ENCODE assay signal across 8 cellular contexts in genomic region chr19:11881151-11881800, GRCh38. TPM values are rescaled to one million over a fixed set of nuclear protein-coding genes. Genes with fewer than 3 reads are reported as not detected.
A peak's percentile ranks its signal among the peaks of the same experiment; 100 is the strongest.
DNase-seq lines count a peak whose midpoint lies in the region; ATAC-seq, FAIRE-seq and TF ChIP-seq lines count a peak whose summit lies in the region.

No MANE protein-coding gene starts in this region.

- H3K9ac ChIP-seq in fibroblast of lung (ENCODE audit: insufficient read depth, low read length) (no peak overlapping the region), neural progenitor cell (no peak overlapping the region)

- TF ChIP-seq CTCF in fibroblast of lung (conservative IDR thresholded peaks at IDR 0.05 in 1 of 2, IDR thresholded peaks at IDR 0.05 in 1 of 2; ENCODE audit: low read depth in 1 of 2, low read length in 2 of 2): peak; percentile 74 to 83
- peak; percentile 85 for TF ChIP-seq CTCF in neural progenitor cell (IDR thresholded peaks at IDR 0.05)
- peak; percentile 59 to 66 for TF ChIP-seq CTCF in tibial artery (IDR thresholded peaks at IDR 0.05)

- H3K9me3 Mint-ChIP-seq in CD4-positive, CD25-positive, alpha-beta regulatory T cell: peaks cover 0 to 5% (median 0%) of the 10 kb centered on the region in 7 donors
- H3K9me3 Mint-ChIP-seq in activated T-cell treated with anti-CD3 and anti-CD28 coated beads, Interleukin-2, amount 50 U/mL, for 4 hours: peaks cover 2% of the 10 kb centered on the region
- peaks cover 35% of the 10 kb centered on the region for H3K9me3 Mint-ChIP-seq in neural progenitor cell

- H3K36me3 ChIP-seq in CD4-positive, CD25-positive, alpha-beta regulatory T cell (ENCODE audit: control insufficient read depth, insufficient read depth, low read length): no peaks in the 10 kb centered on the region
- H3K36me3 ChIP-seq in fibroblast of lung (ENCODE audit: control insufficient read depth, insufficient read depth, low read length): no peaks in the 10 kb centered on the region
- H3K36me3 ChIP-seq in neural progenitor cell: no peaks in the 10 kb centered on the region
- no peaks in the 10 kb centered on the region for H3K36me3 ChIP-seq in tibial artery

- no peaks in the 10 kb centered on the region for H3K27me3 ChIP-seq in CD4-positive, CD25-positive, alpha-beta regulatory T cell (ENCODE audit: control insufficient read depth, insufficient read depth, low read length)
- H3K27me3 ChIP-seq in fibroblast of lung (ENCODE audit: control insufficient read depth, insufficient read depth, low read length): no peaks in the 10 kb centered on the region
- H3K27me3 ChIP-seq in neural progenitor cell: peaks cover 8% of the 10 kb centered on the region
- no peaks in the 10 kb centered on the region for H3K27me3 ChIP-seq in tibial artery

- H3K79me2 ChIP-seq in fibroblast of lung (ENCODE audit: control insufficient read depth, insufficient read depth, low read length) (no peaks in the 10 kb centered on the region), neural progenitor cell (ENCODE audit: low read depth) (no peaks in the 10 kb centered on the region)

- intact Hi-C loops in tibial artery (cut with DNase I; ENCODE audit: low total_unique reads): loop anchor here (10.0 kb wide), 1 partner anchor 86 kb away; the partner anchor contains the start of gene ZNF491

- peak; percentile 47 to 62 for ATAC-seq in CD4-positive, CD25-positive, alpha-beta regulatory T cell (ENCODE audit: low read depth in 2 of 2)
- peak; percentile 63 to 65 for ATAC-seq in activated T-cell treated with anti-CD3 and anti-CD28 coated beads, Interleukin-2, amount 50 U/mL, for 4 hours
- ATAC-seq in GM19395 (IDR thresholded peaks at IDR 0.05; ENCODE audit: unreplicated experiment): no peak

- H3K9me3 ChIP-seq in CD4-positive, CD25-positive, alpha-beta regulatory T cell (ENCODE audit: control insufficient read depth in 2 of 2, low read length in 2 of 2): no peaks in the 10 kb centered on the region
- H3K9me3 ChIP-seq in fibroblast of lung (ENCODE audit: control insufficient read depth, insufficient read depth, low read depth, low read length) (no peaks in the 10 kb centered on the region), neural progenitor cell (ENCODE audit: low read depth) (no peaks in the 10 kb centered on the region), tibial artery (no peaks in the 10 kb centered on the region)

- H3K4me3 ChIP-seq in CD4-positive, CD25-positive, alpha-beta regulatory T cell (ENCODE audit: low read depth, low read length): no peak overlapping the region
- H3K4me3 ChIP-seq in fibroblast of lung (replicated peaks in 1 of 4; ENCODE audit: control extremely low read depth in 1 of 4, insufficient read depth in 1 of 4, low read depth in 3 of 4, low read length in 4 of 4) (no peak overlapping the region), neural progenitor cell (no peak overlapping the region), tibial artery (no peak overlapping the region)

- H3K27me3 Mint-ChIP-seq in CD4-positive, CD25-positive, alpha-beta regulatory T cell: peaks cover 4% of the 10 kb centered on the region
- no peaks in the 10 kb centered on the region for H3K27me3 Mint-ChIP-seq in activated T-cell treated with anti-CD3 and anti-CD28 coated beads, Interleukin-2, amount 50 U/mL, for 4 hours (ENCODE audit: low read depth)
- peaks cover 6% of the 10 kb centered on the region for H3K27me3 Mint-ChIP-seq in neural progenitor cell (ENCODE audit: insufficient read depth, low read depth)

- FAIRE-seq in HTR-8/SVneo (lab: Jason Lieb, UNC): no peak

- H3K4me3 Mint-ChIP-seq in CD4-positive, CD25-positive, alpha-beta regulatory T cell: no peak overlapping the region
- H3K4me3 Mint-ChIP-seq in activated T-cell treated with anti-CD3 and anti-CD28 coated beads, Interleukin-2, amount 50 U/mL, for 4 hours: no peak overlapping the region
- H3K4me3 Mint-ChIP-seq in neural progenitor cell: peak overlapping the region; percentile 40

- H3F3A ChIP-seq in neural progenitor cell (ENCODE audit: low read depth): no peaks in the 10 kb centered on the region

- no peaks in the 10 kb centered on the region for H3K36me3 Mint-ChIP-seq in CD4-positive, CD25-positive, alpha-beta regulatory T cell
- no peaks in the 10 kb centered on the region for H3K36me3 Mint-ChIP-seq in activated T-cell treated with anti-CD3 and anti-CD28 coated beads, Interleukin-2, amount 50 U/mL, for 4 hours (ENCODE audit: insufficient read depth)
- H3K36me3 Mint-ChIP-seq in neural progenitor cell: peaks cover 1% of the 10 kb centered on the region

- no peaks in the 10 kb centered on the region for H3K4me1 ChIP-seq in CD4-positive, CD25-positive, alpha-beta regulatory T cell (ENCODE audit: control insufficient read depth, insufficient read depth, low read length, poor library complexity, severe bottlenecking)
- no peaks in the 10 kb centered on the region for H3K4me1 ChIP-seq in fibroblast of lung (ENCODE audit: control insufficient read depth, extremely low read depth, insufficient read depth, low read length)
- no peaks in the 10 kb centered on the region for H3K4me1 ChIP-seq in neural progenitor cell
- H3K4me1 ChIP-seq in tibial artery: no peaks in the 10 kb centered on the region

- DNase-seq in CD4-positive, CD25-positive, alpha-beta regulatory T cell: peak; percentile 18 to 70 (median 55)
- peak; percentile 55 for DNase-seq in HTR-8/SVneo (ENCODE audit: insufficient read length, low spot score)
- peak; percentile 93 for DNase-seq in OCI-M2 (lab: John Stamatoyannopoulos, UW; ENCODE audit: unreplicated experiment)
- DNase-seq in activated T-cell treated with anti-CD3 and anti-CD28 coated beads, Interleukin-2, amount 50 U/mL, for 4 hours: peak; percentile 57
- DNase-seq in fibroblast of lung (ENCODE audit: low read depth in 2 of 2): peak; percentile 28 to 62
- peak; percentile 85 for DNase-seq in neural progenitor cell (ENCODE audit: low spot score)
- DNase-seq in tibial artery: peak; percentile 24 to 66

- H3K4me1 Mint-ChIP-seq in CD4-positive, CD25-positive, alpha-beta regulatory T cell: peaks cover 0 to 4% (median 2%) of the 10 kb centered on the region in 4 donors
- H3K4me1 Mint-ChIP-seq in activated T-cell treated with anti-CD3 and anti-CD28 coated beads, Interleukin-2, amount 50 U/mL, for 4 hours (ENCODE audit: low read depth): no peaks in the 10 kb centered on the region
- H3K4me1 Mint-ChIP-seq in neural progenitor cell: no peaks in the 10 kb centered on the region

- peak overlapping the region in 1 of 3 donors; percentile 11 for H3K27ac Mint-ChIP-seq in CD4-positive, CD25-positive, alpha-beta regulatory T cell
- H3K27ac Mint-ChIP-seq in neural progenitor cell: no peak overlapping the region

- H2AFZ ChIP-seq in fibroblast of lung (ENCODE audit: low read length): no peak overlapping the region
- H2AFZ ChIP-seq in neural progenitor cell (replicated peaks): no peak overlapping the region

- no peak overlapping the region for H3K27ac ChIP-seq in CD4-positive, CD25-positive, alpha-beta regulatory T cell (ENCODE audit: insufficient read depth, low read length, poor library complexity, severe bottlenecking)
- H3K27ac ChIP-seq in fibroblast of lung (ENCODE audit: insufficient read depth, low read length): no peak overlapping the region
- no peak overlapping the region for H3K27ac ChIP-seq in neural progenitor cell
- no peak overlapping the region for H3K27ac ChIP-seq in tibial artery

- H4K20me1 ChIP-seq in fibroblast of lung (ENCODE audit: control insufficient read depth, extremely low read depth, insufficient read depth, low read length): no peaks in the 10 kb centered on the region
- H4K20me1 ChIP-seq in neural progenitor cell (ENCODE audit: low read depth): no peaks in the 10 kb centered on the region

- H3K4me2 ChIP-seq in fibroblast of lung (ENCODE audit: extremely low read depth, insufficient read depth, low read length) (peak overlapping the region; percentile 20), neural progenitor cell (peak overlapping the region; percentile 45)

RNA-seq across cellular contexts. Expression of gene ZNF69, which starts 6.3 kb away (rescaled TPM):
- 2.0 TPM for total RNA-seq in CD4-positive, CD25-positive, alpha-beta regulatory T cell
- polyA plus RNA-seq in CD4-positive, CD25-positive, alpha-beta regulatory T cell: 1 to 10 TPM in 2 of 4 donors, under 1 TPM in 2; 0.86 to 2.6 (median 1.5) TPM
- total RNA-seq in activated T-cell treated with anti-CD3 and anti-CD28 coated beads, Interleukin-2, amount 50 U/mL, for 4 hours: 1 to 10 TPM in 2 of 3 donors, under 1 TPM in 1; 0.78 to 1.2 (median 1.1) TPM
- total RNA-seq in fibroblast of lung: 2.8 and 7.1 TPM in 2 replicates
- polyA plus RNA-seq in fibroblast of lung: 1.7 and 2.2 TPM in 2 replicates
- 1.7 and 2.0 TPM in 2 replicates for polyA plus RNA-seq in fibroblast of lung (2012)
- polyA minus RNA-seq in fibroblast of lung (ENCODE audit: low replicate concordance): 0.55 and 2.3 TPM in 2 replicates
- total RNA-seq in neural progenitor cell (ENCODE audit: low replicate concordance): 62.4 and 73.7 TPM in 2 replicates

RNA-seq across cellular contexts. Expression of gene ZNF439, which starts 32.8 kb away (rescaled TPM):
- total RNA-seq in CD4-positive, CD25-positive, alpha-beta regulatory T cell: 6.0 TPM
- polyA plus RNA-seq in CD4-positive, CD25-positive, alpha-beta regulatory T cell: 1 to 10 TPM in 2 of 4 donors, under 1 TPM in 2; 0.60 to 4.6 (median 2.2) TPM
- total RNA-seq in activated T-cell treated with anti-CD3 and anti-CD28 coated beads, Interleukin-2, amount 50 U/mL, for 4 hours: 1 to 10 TPM; 1.9 to 3.3 (median 2.9) TPM
- total RNA-seq in fibroblast of lung (4.9 and 9.4 TPM in 2 replicates), neural progenitor cell (ENCODE audit: low replicate concordance) (5.2 and 6.5 TPM in 2 replicates)
- polyA plus RNA-seq in fibroblast of lung: 3.1 and 3.8 TPM in 2 replicates
- 1.6 and 2.8 TPM in 2 replicates for polyA plus RNA-seq in fibroblast of lung (2012)
- 0.37 and 0.51 TPM in 2 replicates for polyA minus RNA-seq in fibroblast of lung (ENCODE audit: low replicate concordance)

RNA-seq across cellular contexts. Expression of gene ZNF700, which starts 43.6 kb away (rescaled TPM):
- 17.1 TPM for total RNA-seq in CD4-positive, CD25-positive, alpha-beta regulatory T cell
- polyA plus RNA-seq in CD4-positive, CD25-positive, alpha-beta regulatory T cell: 1 to 10 TPM; 3.6 to 5.1 (median 4.3) TPM
- 1 to 10 TPM; 6.3 to 6.4 (median 6.4) TPM for total RNA-seq in activated T-cell treated with anti-CD3 and anti-CD28 coated beads, Interleukin-2, amount 50 U/mL, for 4 hours
- total RNA-seq in fibroblast of lung: 7.4 and 12.4 TPM in 2 replicates
- 3.9 and 5.7 TPM in 2 replicates for polyA plus RNA-seq in fibroblast of lung
- polyA plus RNA-seq in fibroblast of lung (2012): 3.3 and 3.8 TPM in 2 replicates
- 0.63 and 1.9 TPM in 2 replicates for polyA minus RNA-seq in fibroblast of lung (ENCODE audit: low replicate concordance)
- total RNA-seq in neural progenitor cell (ENCODE audit: low replicate concordance): 18.3 and 29.4 TPM in 2 replicates
